Comparison of ENCODE assay signal across 15 cellular contexts in the genomic region with DNA sequence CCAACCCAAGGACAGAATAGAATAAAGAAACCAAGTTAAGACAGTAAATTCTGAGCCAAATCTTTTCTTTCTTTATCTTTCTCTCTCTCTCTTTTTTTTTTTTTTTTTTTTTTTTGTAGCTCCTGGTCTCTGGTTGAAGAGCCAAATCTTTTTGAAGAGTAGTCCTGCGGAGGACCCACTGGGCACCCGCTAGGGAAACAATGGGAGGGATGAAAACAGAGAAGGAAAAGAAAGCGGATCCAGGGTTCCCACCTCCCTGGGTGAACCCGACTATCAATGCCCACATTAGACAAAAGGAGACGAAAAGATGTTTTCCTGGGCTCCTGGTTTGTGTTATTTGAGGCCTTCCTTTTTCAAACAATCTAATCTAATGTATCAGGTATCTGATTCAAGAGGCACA. TPM values are rescaled to one million over a fixed set of nuclear protein-coding genes. Genes with fewer than 3 reads are reported as not detected.
DNase-seq lines count a peak whose midpoint lies in the region; ATAC-seq and TF ChIP-seq lines count a peak whose summit lies in the region.
"Had no signal": no experiment of that assay in that cellular context is flagged by ENCODE, and none has a peak within 500 bp of the region (broad histone marks: within the 10 kb centered on the region; RNA-seq: fewer than 3 reads in every experiment).

No MANE protein-coding gene starts in this region.

- H3K9ac ChIP-seq in HCT116 (ENCODE audit: low read length) (no peak overlapping the region), mucosa of rectum (ENCODE audit: low read depth in 1 of 2, low read length in 2 of 2) (peak overlapping the region in 1 of 2 donors; percentile 3)
- H3K9ac ChIP-seq: BLaER1 treated with 17β-estradiol and CSF1 and Interleukin-3, amounts not matched to agents 10 nM and 100 nM; SK-N-SH had no signal

- CTCF ChIA-PET in HCT116 (lab: Charles Lee) (interaction anchor here (1.9 kb wide), 1 partner anchor 13 kb away, joined by 10 read pairs; no protein-coding TSS in a partner anchor), PC-9 (lab: Charles Lee) (interaction anchor here (0.6 to 1.0 kb wide), 2 partner anchors 11 to 13 kb away, joined by 3 read pairs; no protein-coding TSS in a partner anchor)

- intact Hi-C loops in HCT116 (cut with micrococcal nuclease): no loop called here
- intact Hi-C loops in PC-9 (cut with micrococcal nuclease; ENCODE audit: unreplicated experiment): no loop called here
- intact Hi-C loops in left ventricle myocardium superior (cut with micrococcal nuclease): no loop called here

- no peaks in the 10 kb centered on the region for H3K36me3 ChIP-seq in HCT116 (ENCODE audit: control insufficient read depth in 1 of 2, insufficient read depth in 2 of 2, low read length in 2 of 2)
- H3K36me3 ChIP-seq in PC-9 (ENCODE audit: low read depth): no peaks in the 10 kb centered on the region
- no peaks in the 10 kb centered on the region for H3K36me3 ChIP-seq in mucosa of rectum (ENCODE audit: control insufficient read depth in 2 of 2, insufficient read depth in 2 of 2, low read length in 2 of 2)
- H3K36me3 ChIP-seq: BLaER1 treated with 17β-estradiol and CSF1 and Interleukin-3, amounts not matched to agents 10 nM and 100 nM; HAP-1; Peyer's patch had no signal

- no peak for TF ChIP-seq RAD21 in HCT116 (IDR thresholded peaks at IDR 0.05; ENCODE audit: low read depth)

- no TSS peak for BruUV-seq in HCT116 (replicated peaks; lab: Mats Ljungman, UMichigan)
- no TSS peak for BruUV-seq in PC-9 (replicated peaks; lab: Mats Ljungman, UMichigan)

- POLR2A ChIA-PET in HCT116 (lab: Charles Lee) (interaction anchor here (0.7 kb wide), 1 partner anchor 8 kb away, joined by 3 read pairs; no protein-coding TSS in a partner anchor), PC-9 (lab: Charles Lee; ENCODE audit: unreplicated experiment) (interaction anchor here (0.7 kb wide), 1 partner anchor 1421 kb away, joined by 4 read pairs; no protein-coding TSS in a partner anchor)

- H3K9me2 ChIP-seq in HCT116 (ENCODE audit: insufficient read depth): no peaks in the 10 kb centered on the region
- no peaks in the 10 kb centered on the region for H3K9me2 ChIP-seq in PC-9 (ENCODE audit: insufficient read depth)
- H3K9me2 ChIP-seq: SK-N-SH had no signal

- TF ChIP-seq POLR2A in HCT116 (IDR thresholded peaks at IDR 0.05; ENCODE audit: borderline replicate concordance, extremely low read depth, insufficient read depth, insufficient read length): no peak

- no peaks in the 10 kb centered on the region for H4K20me1 ChIP-seq in HCT116 (ENCODE audit: insufficient read depth)
- H4K20me1 ChIP-seq in PC-9 (ENCODE audit: insufficient read depth): no peaks in the 10 kb centered on the region
- H4K20me1 ChIP-seq: BLaER1 treated with 17β-estradiol and CSF1 and Interleukin-3, amounts not matched to agents 10 nM and 100 nM had no signal

- H2AFZ ChIP-seq in HCT116 (ENCODE audit: low read depth, low read length, poor library complexity, severe bottlenecking) (peak overlapping the region; percentile 37), PC-9 (no peak overlapping the region)

- peaks cover 42% of the 10 kb centered on the region for H3F3A ChIP-seq in PC-9 (ENCODE audit: insufficient read depth, low read depth)

- H3K27ac ChIP-seq in HCT116 (ENCODE audit: low read depth, low read length): no peak overlapping the region
- peak overlapping the region; percentile 82 for H3K27ac ChIP-seq in PC-9
- H3K27ac ChIP-seq in mucosa of rectum (ENCODE audit: low read depth in 2 of 2, low read length in 2 of 2): peak overlapping the region; percentile 72 to 80
- no peak overlapping the region for H3K27ac ChIP-seq in caudate nucleus (ENCODE audit: low read depth, low read length)
- H3K27ac ChIP-seq: BLaER1 treated with 17β-estradiol and CSF1 and Interleukin-3, amounts not matched to agents 10 nM and 100 nM; Peyer's patch had no signal

- H3K4me3 ChIP-seq in HCT116 (replicated peaks in 1 of 2; ENCODE audit: low read depth in 1 of 2, low read length in 2 of 2) (no peak overlapping the region), PC-9 (no peak overlapping the region), mucosa of rectum (ENCODE audit: low read length in 2 of 2) (no peak overlapping the region)
- H3K4me3 ChIP-seq: BLaER1 treated with 17β-estradiol and CSF1 and Interleukin-3, amounts not matched to agents 10 nM and 100 nM; HAP-1; Peyer's patch had no signal

- H3K79me2 ChIP-seq in HCT116 (ENCODE audit: insufficient read depth, low read length) (no peaks in the 10 kb centered on the region), PC-9 (ENCODE audit: low read depth) (no peaks in the 10 kb centered on the region)

- no peak for TF ChIP-seq CTCF in HCT116 (IDR thresholded peaks at IDR 0.05 in 2 of 3, conservative IDR thresholded peaks at IDR 0.05 in 1 of 3; ENCODE audit: borderline replicate concordance in 1 of 3, insufficient read depth in 1 of 3, low read depth in 2 of 3, low read length in 2 of 3)
- no peak for TF ChIP-seq CTCF in PC-9 (conservative IDR thresholded peaks at IDR 0.05)

- peaks cover 0 to 4% of the 10 kb centered on the region in 2 experiments; a peak in 1 of 4 replicates for H3K9me3 ChIP-seq in HCT116 (ENCODE audit: control insufficient read depth in 1 of 2, insufficient read depth in 1 of 2, low read depth in 1 of 2, low read length in 2 of 2)
- H3K9me3 ChIP-seq in PC-9 (ENCODE audit: insufficient read depth, low read depth): no peaks in the 10 kb centered on the region
- H3K9me3 ChIP-seq in mucosa of rectum (ENCODE audit: control insufficient read depth in 2 of 2, low read length in 2 of 2): no peaks in the 10 kb centered on the region
- H3K9me3 ChIP-seq: BLaER1 treated with 17β-estradiol and CSF1 and Interleukin-3, amounts not matched to agents 10 nM and 100 nM; SK-N-SH had no signal

- H3K4me1 ChIP-seq in HCT116 (ENCODE audit: control insufficient read depth in 1 of 2, insufficient read depth in 2 of 2, low read length in 2 of 2) (peaks cover 11 to 29% of the 10 kb centered on the region in 2 experiments; a peak in 3 of 4 replicates), PC-9 (replicated peaks; ENCODE audit: insufficient read depth) (peaks cover 57% of the 10 kb centered on the region), mucosa of rectum (ENCODE audit: control insufficient read depth in 2 of 2, insufficient read depth in 2 of 2, low read length in 2 of 2) (peaks cover 20 to 40% of the 10 kb centered on the region in 2 donors)
- H3K4me1 ChIP-seq: BLaER1 treated with 17β-estradiol and CSF1 and Interleukin-3, amounts not matched to agents 10 nM and 100 nM had no signal

- H3K27me3 ChIP-seq in HCT116 (ENCODE audit: insufficient read depth, low read length) (no peaks in the 10 kb centered on the region), PC-9 (ENCODE audit: insufficient read depth, low read depth) (no peaks in the 10 kb centered on the region), mucosa of rectum (ENCODE audit: control insufficient read depth in 2 of 2, insufficient read depth in 2 of 2, low read length in 2 of 2) (no peaks in the 10 kb centered on the region)
- H3K27me3 ChIP-seq: BLaER1 treated with 17β-estradiol and CSF1 and Interleukin-3, amounts not matched to agents 10 nM and 100 nM; Peyer's patch had no signal

- peak; percentile 66 for DNase-seq in NCI-H146 (lab: John Stamatoyannopoulos, UW)
- DNase-seq in NCI-H146 treated with DMSO at 0.1 percent for 48 hours (lab: John Stamatoyannopoulos, UW; ENCODE audit: unreplicated experiment): no peak
- DNase-seq in HCT116 (ENCODE audit: low read depth, low spot score): no peak
- no peak for DNase-seq in PC-9
- DNase-seq in caudate nucleus (lab: John Stamatoyannopoulos, UW): no peak
- no peak for DNase-seq in activated CD4-positive, alpha-beta T cell treated with anti-CD3 and anti-CD28 coated beads for 4 hours
- no peak for DNase-seq in left ventricle myocardium superior
- DNase-seq: 8988T, NCI-H1436 treated with DMSO at 0.1 percent for 48 hours, Peyer's patch, Right ventricle myocardium superior, SK-N-SH had no signal

- ATAC-seq in HCT116: no peak
- ATAC-seq in left ventricle myocardium superior: no peak

- H3K4me2 ChIP-seq in HCT116 (ENCODE audit: low read length): no peak overlapping the region
- H3K4me2 ChIP-seq in PC-9: no peak overlapping the region
- H3K4me2 ChIP-seq: BLaER1 treated with 17β-estradiol and CSF1 and Interleukin-3, amounts not matched to agents 10 nM and 100 nM; SK-N-SH had no signal

- RAD21 ChIA-PET in HCT116 (lab: Charles Lee; ENCODE audit: low non-redundant PET in 1 of 2, low total read pairs in 2 of 2, uncharacterized antibody in 2 of 2, unreplicated experiment in 2 of 2): no interaction called here

TF ChIP-seq in HCT116, 20 proteins besides CTCF, POLR2A, EP300 and RAD21 (continues in another document):
- TF ChIP-seq EZH2 (IDR thresholded peaks at IDR 0.05) (no peak), POLR2AphosphoS5 (IDR thresholded peaks at IDR 0.05; ENCODE audit: low read depth, low read length) (no peak), TCF7L2 (IDR thresholded peaks at IDR 0.05; ENCODE audit: borderline replicate concordance, extremely low read depth, insufficient read depth, insufficient read length) (no peak), FOSL1 (IDR thresholded peaks at IDR 0.05; ENCODE audit: low read depth) (no peak)
- TF ChIP-seq, protein P1, sequence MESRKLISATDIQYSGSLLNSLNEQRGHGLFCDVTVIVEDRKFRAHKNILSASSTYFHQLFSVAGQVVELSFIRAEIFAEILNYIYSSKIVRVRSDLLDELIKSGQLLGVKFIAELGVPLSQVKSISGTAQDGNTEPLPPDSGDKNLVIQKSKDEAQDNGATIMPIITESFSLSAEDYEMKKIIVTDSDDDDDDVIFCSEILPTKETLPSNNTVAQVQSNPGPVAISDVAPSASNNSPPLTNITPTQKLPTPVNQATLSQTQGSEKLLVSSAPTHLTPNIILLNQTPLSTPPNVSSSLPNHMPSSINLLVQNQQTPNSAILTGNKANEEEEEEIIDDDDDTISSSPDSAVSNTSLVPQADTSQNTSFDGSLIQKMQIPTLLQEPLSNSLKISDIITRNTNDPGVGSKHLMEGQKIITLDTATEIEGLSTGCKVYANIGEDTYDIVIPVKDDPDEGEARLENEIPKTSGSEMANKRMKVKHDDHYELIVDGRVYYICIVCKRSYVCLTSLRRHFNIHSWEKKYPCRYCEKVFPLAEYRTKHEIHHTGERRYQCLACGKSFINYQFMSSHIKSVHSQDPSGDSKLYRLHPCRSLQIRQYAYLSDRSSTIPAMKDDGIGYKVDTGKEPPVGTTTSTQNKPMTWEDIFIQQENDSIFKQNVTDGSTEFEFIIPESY (IDR thresholded peaks at IDR 0.05; ENCODE audit: extremely low read depth, insufficient replicate concordance, low read length): no peak
- TF ChIP-seq, protein P2, sequence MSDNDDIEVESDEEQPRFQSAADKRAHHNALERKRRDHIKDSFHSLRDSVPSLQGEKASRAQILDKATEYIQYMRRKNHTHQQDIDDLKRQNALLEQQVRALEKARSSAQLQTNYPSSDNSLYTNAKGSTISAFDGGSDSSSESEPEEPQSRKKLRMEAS (IDR thresholded peaks at IDR 0.05): no peak

RNA-seq across cellular contexts. Expression of a gene that starts 49.8 kb away (rescaled TPM):
- total RNA-seq in HCT116 (2021; ENCODE audit: unreplicated experiment) (37.0 TPM), PC-9 (2021) (43.4 and 48.1 TPM in 2 replicates), left ventricle myocardium superior (18.1 TPM)
- 13.0 and 18.0 TPM in 2 replicates for polyA plus RNA-seq in HCT116 (2012)

Comparison
In these comparisons a context has a peak if more than half of its experiments do, and no peak if none do; other contexts are left out.
1. H3K27ac ChIP-seq: peak in PC-9 (single experiment) and mucosa of rectum (2 of 2); none in HCT116 (single experiment) and caudate nucleus (single experiment).